6 cellular contexts compared by ENCODE assay signal in the genomic region with DNA sequence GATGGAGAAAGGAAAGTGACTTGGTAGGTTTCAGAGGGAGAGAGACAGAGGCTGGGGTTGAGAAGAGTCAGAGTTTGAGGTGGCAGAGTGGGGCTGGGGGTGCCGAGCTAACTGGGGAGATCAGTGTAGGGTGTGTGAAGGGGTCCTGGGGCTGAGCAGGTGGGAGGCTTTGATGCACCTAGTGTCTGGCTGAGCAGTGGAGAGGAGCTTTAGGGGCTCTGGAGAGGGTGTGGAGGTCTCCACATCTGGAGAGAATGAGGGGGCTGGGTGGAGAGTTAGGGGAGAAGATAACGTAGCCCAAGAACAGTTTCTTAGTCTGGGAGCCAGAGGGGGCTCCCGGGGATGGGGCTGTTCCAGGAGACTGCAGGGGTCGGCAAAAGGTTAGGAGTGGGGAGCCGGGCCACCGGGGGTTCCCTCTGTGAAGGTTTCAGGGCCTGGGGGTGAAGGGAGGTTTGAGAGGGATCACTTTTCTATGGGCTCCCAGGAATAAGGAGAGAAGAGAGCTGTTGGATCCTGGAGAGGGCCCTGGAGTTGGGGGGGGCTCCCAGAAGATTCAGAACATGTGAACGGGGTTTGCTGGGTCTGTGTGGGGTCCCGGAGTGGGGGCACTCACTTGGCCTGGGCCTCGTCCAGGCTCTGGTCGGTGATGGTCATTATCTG. TPM values are rescaled to one million over a fixed set of nuclear protein-coding genes. Genes with fewer than 3 reads are reported as not detected.
A peak's percentile ranks its signal among the peaks of the same experiment; 100 is the strongest.
DNase-seq lines count a peak whose midpoint lies in the region; ATAC-seq, FAIRE-seq and TF ChIP-seq lines count a peak whose summit lies in the region.

No MANE protein-coding gene starts in this region.

- peak overlapping the region; percentile 81 for H3K4me2 ChIP-seq in HCT116 (ENCODE audit: low read length)

- H3K9me2 ChIP-seq in HCT116 (ENCODE audit: insufficient read depth) = no peaks in the 10 kb centered on the region

- H4K20me1 ChIP-seq in HCT116 (ENCODE audit: insufficient read depth) = no peaks in the 10 kb centered on the region

- TF ChIP-seq RAD21 in HCT116 (IDR thresholded peaks at IDR 0.05; ENCODE audit: low read depth) = no peak

- H3K9me3 ChIP-seq in HCT116 (ENCODE audit: control insufficient read depth in 1 of 2, insufficient read depth in 1 of 2, low read depth in 1 of 2, low read length in 2 of 2) (no peaks in the 10 kb centered on the region), neuron (ENCODE audit: low read length) (no peaks in the 10 kb centered on the region)

- H3K4me3 ChIP-seq in HCT116 (replicated peaks in 1 of 2; ENCODE audit: low read depth in 1 of 2, low read length in 2 of 2) (peak overlapping the region; percentile 80 to 84), bronchial epithelial cell (ENCODE audit: low read depth, low read length) (peak overlapping the region; percentile 58), neuron (ENCODE audit: low read length) (peak overlapping the region; percentile 76)

- H3K79me2 ChIP-seq in HCT116 (ENCODE audit: insufficient read depth, low read length) = peaks cover 13% of the 10 kb centered on the region

- H3K27ac ChIP-seq in HCT116 (ENCODE audit: low read depth, low read length) = peak overlapping the region; percentile 81

- intact Hi-C loops in HCT116 (cut with micrococcal nuclease) = no loop called here

- TF ChIP-seq CTCF in HCT116 (IDR thresholded peaks at IDR 0.05 in 2 of 3, conservative IDR thresholded peaks at IDR 0.05 in 1 of 3; ENCODE audit: borderline replicate concordance in 1 of 3, insufficient read depth in 1 of 3, low read depth in 2 of 3, low read length in 2 of 3) (no peak), bronchial epithelial cell (IDR thresholded peaks at IDR 0.05; ENCODE audit: insufficient read depth, low read length, severe bottlenecking) (no peak)

- peak overlapping the region; percentile 87 for H3K9ac ChIP-seq in HCT116 (ENCODE audit: low read length)

- H3K27me3 ChIP-seq in HCT116 (ENCODE audit: insufficient read depth, low read length) (no peaks in the 10 kb centered on the region), bronchial epithelial cell (ENCODE audit: control insufficient read depth, insufficient read depth, low read length) (no peaks in the 10 kb centered on the region), neuron (ENCODE audit: insufficient read depth, low read length) (no peaks in the 10 kb centered on the region)

- H2AFZ ChIP-seq in HCT116 (ENCODE audit: low read depth, low read length, poor library complexity, severe bottlenecking) (no peak overlapping the region), neuron (ENCODE audit: low read depth, low read length) (no peak overlapping the region)

- no peak for FAIRE-seq in bronchial epithelial cell (lab: Jason Lieb, UNC)

- RAD21 ChIA-PET in HCT116 (lab: Charles Lee; ENCODE audit: low non-redundant PET in 1 of 2, low total read pairs in 2 of 2, uncharacterized antibody in 2 of 2, unreplicated experiment in 2 of 2) = no interaction called here

- peaks cover 0 to 3% of the 10 kb centered on the region in 2 experiments; a peak in 2 of 4 replicates for H3K36me3 ChIP-seq in HCT116 (ENCODE audit: control insufficient read depth in 1 of 2, insufficient read depth in 2 of 2, low read length in 2 of 2)
- H3K36me3 ChIP-seq in bronchial epithelial cell (ENCODE audit: control insufficient read depth, insufficient read depth, low read length) = peaks cover 5% of the 10 kb centered on the region
- H3K36me3 ChIP-seq in neuron (ENCODE audit: insufficient read depth, low read length) = peaks cover 16% of the 10 kb centered on the region

- POLR2A ChIA-PET in HCT116 (lab: Charles Lee) = interaction anchor here (0.6 to 1.0 kb wide), 2 partner anchors 10 to 59 kb away, joined by 3 read pairs; a partner anchor contains a TSS

- H3K4me1 ChIP-seq in HCT116 (ENCODE audit: control insufficient read depth in 1 of 2, insufficient read depth in 2 of 2, low read length in 2 of 2) (peaks cover 16 to 59% of the 10 kb centered on the region in 2 experiments), neuron (ENCODE audit: insufficient read depth, low read length) (peaks cover 23% of the 10 kb centered on the region)

- peak; percentile 19 for TF ChIP-seq POLR2A in HCT116 (IDR thresholded peaks at IDR 0.05; ENCODE audit: borderline replicate concordance, extremely low read depth, insufficient read depth, insufficient read length)

- DNase-seq in HCT116 (ENCODE audit: low read depth, low spot score) = no peak
- no peak for DNase-seq in bronchial epithelial cell (ENCODE audit: low read depth)
- no peak for DNase-seq in NCI-H1105 (lab: John Stamatoyannopoulos, UW)
- no peak for DNase-seq in SHP77 treated with DMSO at 0.1 percent for 48 hours (lab: John Stamatoyannopoulos, UW)
- no peak for DNase-seq in middle frontal gyrus (ENCODE audit: extremely low spot score, low spot score)

- no TSS peak for BruUV-seq in HCT116 (replicated peaks; lab: Mats Ljungman, UMichigan)

- no peak for ATAC-seq in HCT116

- CTCF ChIA-PET in HCT116 (lab: Charles Lee) = no interaction called here

TF ChIP-seq in HCT116, 20 proteins besides CTCF, POLR2A, EP300 and RAD21:
- TF ChIP-seq ZNF274 (IDR thresholded peaks at IDR 0.05; ENCODE audit: low read depth, low read length) (no peak), POLR2AphosphoS5 (IDR thresholded peaks at IDR 0.05; ENCODE audit: low read depth, low read length) (peak; percentile 37), ZFX (IDR thresholded peaks at IDR 0.05) (no peak), SIN3A (IDR thresholded peaks at IDR 0.05; ENCODE audit: low read depth) (no peak), JUND (IDR thresholded peaks at IDR 0.05) (no peak), EZH2phosphoT487 (IDR thresholded peaks at IDR 0.05; ENCODE audit: borderline replicate concordance) (no peak), FOSL1 (IDR thresholded peaks at IDR 0.05; ENCODE audit: low read depth) (no peak), CBX3 (IDR thresholded peaks at IDR 0.05; ENCODE audit: low read depth) (no peak), SRF (IDR thresholded peaks at IDR 0.05; ENCODE audit: low read depth) (no peak)

RNA-seq across cellular contexts. Expression of a gene that starts 0.8 kb away (rescaled TPM):
- total RNA-seq in HCT116 (2021; ENCODE audit: unreplicated experiment) = 79.0 TPM
- 64.4 and 66.7 TPM in 2 replicates for polyA plus RNA-seq in HCT116 (2012)
- total RNA-seq in bronchial epithelial cell = 16.3 and 19.3 TPM in 2 replicates

RNA-seq across cellular contexts. Expression of a gene that starts 3.2 kb away (rescaled TPM):
- total RNA-seq in HCT116 (2021; ENCODE audit: unreplicated experiment) (1.2 TPM), bronchial epithelial cell (0.64 and 0.79 TPM in 2 replicates)
- 1.8 and 2.2 TPM in 2 replicates for polyA plus RNA-seq in HCT116 (2012)

RNA-seq across cellular contexts. Expression of a gene that starts 5.2 kb away (rescaled TPM):
- total RNA-seq in HCT116 (2021; ENCODE audit: unreplicated experiment) (22.6 TPM), bronchial epithelial cell (0.26 TPM in 2 replicates)
- 9.5 and 10.3 TPM in 2 replicates for polyA plus RNA-seq in HCT116 (2012)

RNA-seq across cellular contexts. Expression of a gene that starts 11.0 kb away (rescaled TPM):
- 45.9 TPM for total RNA-seq in HCT116 (2021; ENCODE audit: unreplicated experiment)
- polyA plus RNA-seq in HCT116 (2012) = 76.9 and 86.5 TPM in 2 replicates
- 29.2 and 50.5 TPM in 2 replicates for total RNA-seq in bronchial epithelial cell

RNA-seq across cellular contexts. Expression of a gene that starts 13.3 kb away (rescaled TPM):
- total RNA-seq in HCT116 (2021; ENCODE audit: unreplicated experiment) = 55.6 TPM
- polyA plus RNA-seq in HCT116 (2012) = 60.3 and 68.4 TPM in 2 replicates
- 5.8 and 9.0 TPM in 2 replicates for total RNA-seq in bronchial epithelial cell

Comparison
In these comparisons a context has a peak if more than half of its experiments do, and no peak if none do; other contexts are left out.
1. RNA of a gene that starts 5.2 kb away (total RNA-seq): 22.6 TPM in HCT116 (single experiment); 0.26 TPM in bronchial epithelial cell; every median in the first group is over 10 times any median in the second.
2. Peak in every context shown above with its lines, with median percentiles within 50 percentile points of each other: H3K4me3 ChIP-seq.